ENCODE assay signal across 1 cellular context in the genomic region with DNA sequence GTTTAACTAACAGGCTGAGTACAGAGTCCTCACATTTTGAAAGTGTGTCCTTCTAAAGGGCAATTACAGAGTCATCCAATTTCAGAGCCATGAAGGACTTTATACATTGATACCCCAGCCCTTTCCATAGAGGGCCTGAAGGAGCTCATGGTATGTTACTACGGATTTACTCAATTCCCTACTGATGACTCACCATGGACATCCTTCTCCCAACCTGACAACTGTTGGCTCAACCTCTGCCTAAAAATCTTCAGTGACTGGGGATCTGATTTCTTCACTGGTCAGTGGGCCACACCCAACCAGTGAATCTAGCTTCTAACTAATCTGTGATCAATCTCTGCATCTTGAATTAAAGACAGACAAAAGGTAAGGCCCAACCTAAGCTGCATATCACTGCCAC.
TF ChIP-seq lines count a peak whose summit lies in the region.

No MANE protein-coding gene starts in this region.

TF ChIP-seq in SK-N-SH, 30 proteins besides CTCF, POLR2A, EP300 and RAD21 (continued from another document):
- no peak for TF ChIP-seq SMC3 (IDR thresholded peaks at IDR 0.05; ENCODE audit: low read depth, low read length)
- TF ChIP-seq, protein P1, sequence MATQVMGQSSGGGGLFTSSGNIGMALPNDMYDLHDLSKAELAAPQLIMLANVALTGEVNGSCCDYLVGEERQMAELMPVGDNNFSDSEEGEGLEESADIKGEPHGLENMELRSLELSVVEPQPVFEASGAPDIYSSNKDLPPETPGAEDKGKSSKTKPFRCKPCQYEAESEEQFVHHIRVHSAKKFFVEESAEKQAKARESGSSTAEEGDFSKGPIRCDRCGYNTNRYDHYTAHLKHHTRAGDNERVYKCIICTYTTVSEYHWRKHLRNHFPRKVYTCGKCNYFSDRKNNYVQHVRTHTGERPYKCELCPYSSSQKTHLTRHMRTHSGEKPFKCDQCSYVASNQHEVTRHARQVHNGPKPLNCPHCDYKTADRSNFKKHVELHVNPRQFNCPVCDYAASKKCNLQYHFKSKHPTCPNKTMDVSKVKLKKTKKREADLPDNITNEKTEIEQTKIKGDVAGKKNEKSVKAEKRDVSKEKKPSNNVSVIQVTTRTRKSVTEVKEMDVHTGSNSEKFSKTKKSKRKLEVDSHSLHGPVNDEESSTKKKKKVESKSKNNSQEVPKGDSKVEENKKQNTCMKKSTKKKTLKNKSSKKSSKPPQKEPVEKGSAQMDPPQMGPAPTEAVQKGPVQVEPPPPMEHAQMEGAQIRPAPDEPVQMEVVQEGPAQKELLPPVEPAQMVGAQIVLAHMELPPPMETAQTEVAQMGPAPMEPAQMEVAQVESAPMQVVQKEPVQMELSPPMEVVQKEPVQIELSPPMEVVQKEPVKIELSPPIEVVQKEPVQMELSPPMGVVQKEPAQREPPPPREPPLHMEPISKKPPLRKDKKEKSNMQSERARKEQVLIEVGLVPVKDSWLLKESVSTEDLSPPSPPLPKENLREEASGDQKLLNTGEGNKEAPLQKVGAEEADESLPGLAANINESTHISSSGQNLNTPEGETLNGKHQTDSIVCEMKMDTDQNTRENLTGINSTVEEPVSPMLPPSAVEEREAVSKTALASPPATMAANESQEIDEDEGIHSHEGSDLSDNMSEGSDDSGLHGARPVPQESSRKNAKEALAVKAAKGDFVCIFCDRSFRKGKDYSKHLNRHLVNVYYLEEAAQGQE (IDR thresholded peaks at IDR 0.05; ENCODE audit: low read depth, low read length), result no peak
- TF ChIP-seq MXI1 (IDR thresholded peaks at IDR 0.05; ENCODE audit: low read depth, low read length), result no peak
- no peak for TF ChIP-seq SIN3A (IDR thresholded peaks at IDR 0.05; ENCODE audit: borderline replicate concordance, low read depth, low read length)
